In genomic region chr18:73249030-73249429, GRCh38 we compare ENCODE assay signal across 22 cellular contexts.
"Had no signal": no experiment of that assay in that cellular context is flagged by ENCODE, and none has a peak within 500 bp of the region (broad histone marks: within the 10 kb centered on the region; RNA-seq: fewer than 3 reads in every experiment).

No MANE protein-coding gene starts in this region.

- H3K9me3 ChIP-seq: SJCRH30 had no signal

- H3K36me3 ChIP-seq: Peyer's patch, SJCRH30 had no signal

- H3K27me3 Mint-ChIP-seq: IgD-negative memory B cell had no signal

- H3K9ac ChIP-seq: KMS-11 had no signal

- H3K27ac ChIP-seq: KMS-11, Peyer's patch, SJCRH30 had no signal

- H3K4me1 ChIP-seq: Peyer's patch, SJCRH30 had no signal

- H3K36me3 Mint-ChIP-seq: IgD-negative memory B cell had no signal

- ATAC-seq: K562, Right ventricle myocardium inferior, SK-N-SH treated with all-trans-retinoic acid at 6 μM for 48 hours had no signal

- DNase-seq: Kasumi-1, MM.1S, NCI-H1092 treated with DMSO at 0.1 percent for 48 hours, NCI-H1436, NCI-H187, NCI-H2029, NCI-H2081 treated with DMSO at 0.1 percent for 48 hours, NCI-H2171, NCI-H226, NCI-H446, NCI-H510A, NCI-H524 treated with DMSO at 0.1 percent for 48 hours, NCI-H69, NCI-H774, Peyer's patch, SHP77 treated with DMSO at 0.1 percent for 48 hours, SJCRH30 had no signal

- H3K4me3 Mint-ChIP-seq: IgD-negative memory B cell had no signal

- H3K27ac Mint-ChIP-seq: IgD-negative memory B cell had no signal

- H3K27me3 ChIP-seq: Peyer's patch, SJCRH30 had no signal

- H3K4me2 ChIP-seq: KMS-11 had no signal

- H3K4me3 ChIP-seq: K562, Peyer's patch, SJCRH30 had no signal
